Comparison of ENCODE assay signal across 28 cellular contexts in the genomic region with DNA sequence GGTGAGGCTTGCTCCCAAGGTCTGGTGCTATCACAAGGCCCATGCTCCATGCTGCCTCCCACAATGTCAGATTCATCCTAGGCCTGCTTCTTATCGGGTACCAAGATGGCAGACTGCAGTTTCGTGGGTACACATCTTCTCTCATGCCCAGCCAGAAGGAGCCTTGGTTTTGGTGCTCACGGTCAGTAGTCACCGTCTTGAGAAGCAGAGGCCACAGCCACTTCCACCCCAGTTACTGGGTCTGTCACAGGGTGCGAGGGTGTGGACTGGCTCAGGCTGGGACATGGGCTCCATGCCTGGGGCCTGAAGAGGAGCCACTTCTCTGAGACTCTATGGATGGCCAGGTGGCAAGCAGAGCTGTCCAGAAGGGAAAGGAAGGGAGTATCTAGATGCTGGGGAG.
"Had no signal": no experiment of that assay in that cellular context is flagged by ENCODE, and none has a peak within 500 bp of the region (broad histone marks: within the 10 kb centered on the region; RNA-seq: fewer than 3 reads in every experiment).

No MANE protein-coding gene starts in this region.

- H3K9me3 Mint-ChIP-seq: activated CD4-positive, alpha-beta T cell treated with anti-CD3 and anti-CD28 coated beads, Interleukin-2, amount 10 ng/mL, durations not matched to agents 24 days and 14 days; activated naive CD4-positive, alpha-beta T cell treated with anti-CD3 and anti-CD28 coated beads for 36 hours; activated naive CD8-positive, alpha-beta T cell treated with anti-CD3 and anti-CD28 coated beads for 36 hours; activated T-cell treated with anti-CD3 and anti-CD28 coated beads, Interleukin-2, amount 50 U/mL, for 4 hours; activated T-helper 17 cell treated with anti-CD3 and anti-CD28 coated beads, Interleukin-2, amount 50 U/mL, for 72 hours; mesothelial cell of epicardium; stimulated activated effector memory CD8-positive, alpha-beta T cell treated with anti-CD3 and anti-CD28 coated beads, Interleukin-12 subunit alpha, Interleukin-12 subunit beta, amount 100 ng/mL, for 72 hours had no signal

- H3K4me3 Mint-ChIP-seq: activated CD4-positive, alpha-beta memory T cell treated with anti-CD3 and anti-CD28 coated beads for 36 hours; activated CD4-positive, alpha-beta T cell treated with anti-CD3 and anti-CD28 coated beads, Interleukin-2, amount 10 ng/mL, durations not matched to agents 24 days and 14 days; activated naive CD4-positive, alpha-beta T cell treated with anti-CD3 and anti-CD28 coated beads for 36 hours; activated naive CD8-positive, alpha-beta T cell treated with anti-CD3 and anti-CD28 coated beads for 36 hours; activated T-cell treated with anti-CD3 and anti-CD28 coated beads, Interleukin-2, amount 50 U/mL, for 4 hours; activated T-helper 17 cell treated with anti-CD3 and anti-CD28 coated beads, Interleukin-2, amount 50 U/mL, for 72 hours; effector memory CD8-positive, alpha-beta T cell; mesothelial cell of epicardium; naive thymus-derived CD4-positive, alpha-beta T cell; stimulated activated effector memory CD8-positive, alpha-beta T cell treated with anti-CD3 and anti-CD28 coated beads, Interleukin-12 subunit alpha, Interleukin-12 subunit beta, amount 100 ng/mL, for 72 hours had no signal

- H3K4me2 ChIP-seq: hepatocyte had no signal

- H3K27ac Mint-ChIP-seq: activated CD4-positive, alpha-beta memory T cell treated with anti-CD3 and anti-CD28 coated beads for 36 hours; activated CD4-positive, alpha-beta T cell treated with anti-CD3 and anti-CD28 coated beads, Interleukin-2, amount 10 ng/mL, durations not matched to agents 24 days and 14 days; activated naive CD4-positive, alpha-beta T cell treated with anti-CD3 and anti-CD28 coated beads for 36 hours; activated naive CD8-positive, alpha-beta T cell treated with anti-CD3 and anti-CD28 coated beads for 36 hours; activated T-helper 17 cell treated with anti-CD3 and anti-CD28 coated beads, Interleukin-2, amount 50 U/mL, for 72 hours; effector memory CD8-positive, alpha-beta T cell; mesothelial cell of epicardium; naive thymus-derived CD4-positive, alpha-beta T cell; stimulated activated effector memory CD8-positive, alpha-beta T cell treated with anti-CD3 and anti-CD28 coated beads, Interleukin-12 subunit alpha, Interleukin-12 subunit beta, amount 100 ng/mL, for 72 hours had no signal

- H3K27ac ChIP-seq: adrenal gland, body of pancreas, dorsolateral prefrontal cortex, gastroesophageal sphincter, hepatocyte, right lobe of liver, skin epidermis, suprapubic skin, tibial nerve, vagina had no signal

- ATAC-seq: activated T-cell treated with anti-CD3 and anti-CD28 coated beads, Interleukin-2, amount 50 U/mL, for 4 hours; activated T-helper 17 cell treated with anti-CD3 and anti-CD28 coated beads, Interleukin-2, amount 50 U/mL, for 72 hours; body of pancreas; effector memory CD8-positive, alpha-beta T cell; gastroesophageal sphincter; left colon; naive thymus-derived CD4-positive, alpha-beta T cell; right lobe of liver; stimulated activated effector memory CD8-positive, alpha-beta T cell treated with anti-CD3 and anti-CD28 coated beads, Interleukin-12 subunit alpha, Interleukin-12 subunit beta, amount 100 ng/mL, for 72 hours had no signal

- H3K79me2 ChIP-seq: hepatocyte had no signal

- H3K4me1 ChIP-seq: gastroesophageal sphincter, right lobe of liver, suprapubic skin, vagina had no signal

- H3K36me3 ChIP-seq: adrenal gland, gastroesophageal sphincter, right lobe of liver, suprapubic skin, tibial nerve, vagina had no signal

- H2AFZ ChIP-seq: hepatocyte had no signal

- H3K4me3 ChIP-seq: adrenal gland, body of pancreas, dorsolateral prefrontal cortex, gastroesophageal sphincter, hepatocyte, right lobe of liver, skin epidermis, suprapubic skin, tibial nerve, vagina had no signal

- DNase-seq: activated CD4-positive, alpha-beta memory T cell treated with anti-CD3 and anti-CD28 coated beads for 36 hours; activated CD4-positive, alpha-beta T cell treated with anti-CD3 and anti-CD28 coated beads, Interleukin-2, amount 10 ng/mL, durations not matched to agents 24 days and 14 days; activated CD4-positive, CD25-positive, alpha-beta regulatory T cell treated with anti-CD3 and anti-CD28 coated beads, Interleukin-2, amount 50 U/mL, for 72 hours; activated naive CD4-positive, alpha-beta T cell treated with anti-CD3 and anti-CD28 coated beads for 36 hours; activated naive CD8-positive, alpha-beta T cell treated with anti-CD3 and anti-CD28 coated beads for 36 hours; activated T-cell treated with anti-CD3 and anti-CD28 coated beads, Interleukin-2, amount 50 U/mL, for 4 hours; body of pancreas; effector memory CD8-positive, alpha-beta T cell; kidney; left colon; mammary epithelial cell; naive thymus-derived CD4-positive, alpha-beta T cell; nucleus accumbens; right lobe of liver; stimulated activated CD4-positive, alpha-beta T cell treated with anti-CD3 and anti-CD28 coated beads, Interleukin-12 subunit alpha, Interleukin-12 subunit beta, amount 100 ng/mL, for 4 hours; stimulated activated CD4-positive, alpha-beta T cell treated with anti-CD3 and anti-CD28 coated beads, Interleukin-4, amount 100 ng/mL, for 1 hour; T-helper 2 cell had no signal

- H3K9me3 ChIP-seq: adrenal gland, body of pancreas, right lobe of liver, suprapubic skin, vagina had no signal

- H3K27me3 Mint-ChIP-seq: activated CD4-positive, alpha-beta memory T cell treated with anti-CD3 and anti-CD28 coated beads for 36 hours; activated CD4-positive, alpha-beta T cell treated with anti-CD3 and anti-CD28 coated beads, Interleukin-2, amount 10 ng/mL, durations not matched to agents 24 days and 14 days; activated T-helper 17 cell treated with anti-CD3 and anti-CD28 coated beads, Interleukin-2, amount 50 U/mL, for 72 hours had no signal

- H3K4me1 Mint-ChIP-seq: activated CD4-positive, alpha-beta T cell treated with anti-CD3 and anti-CD28 coated beads, Interleukin-2, amount 10 ng/mL, durations not matched to agents 24 days and 14 days; activated naive CD8-positive, alpha-beta T cell treated with anti-CD3 and anti-CD28 coated beads for 36 hours; activated T-helper 17 cell treated with anti-CD3 and anti-CD28 coated beads, Interleukin-2, amount 50 U/mL, for 72 hours; stimulated activated effector memory CD8-positive, alpha-beta T cell treated with anti-CD3 and anti-CD28 coated beads, Interleukin-12 subunit alpha, Interleukin-12 subunit beta, amount 100 ng/mL, for 72 hours had no signal

- H3K27me3 ChIP-seq: adrenal gland, body of pancreas, dorsolateral prefrontal cortex, hepatocyte, right lobe of liver, tibial nerve, vagina had no signal

- H3K36me3 Mint-ChIP-seq: activated CD4-positive, alpha-beta memory T cell treated with anti-CD3 and anti-CD28 coated beads for 36 hours; activated naive CD8-positive, alpha-beta T cell treated with anti-CD3 and anti-CD28 coated beads for 36 hours; mesothelial cell of epicardium; naive thymus-derived CD4-positive, alpha-beta T cell; stimulated activated effector memory CD8-positive, alpha-beta T cell treated with anti-CD3 and anti-CD28 coated beads, Interleukin-12 subunit alpha, Interleukin-12 subunit beta, amount 100 ng/mL, for 72 hours had no signal
